ENCODE assay signal across 9 cellular contexts in genomic region chr18:26545737-26546136, GRCh38. TPM values are rescaled to one million over a fixed set of nuclear protein-coding genes. Genes with fewer than 3 reads are reported as not detected.
DNase-seq lines count a peak whose midpoint lies in the region; ATAC-seq and TF ChIP-seq lines count a peak whose summit lies in the region.
"Had no signal": no experiment of that assay in that cellular context is flagged by ENCODE, and none has a peak within 500 bp of the region (broad histone marks: within the 10 kb centered on the region; RNA-seq: fewer than 3 reads in every experiment).

No MANE protein-coding gene starts in this region.

- H3K4me1 ChIP-seq in KMS-11 (ENCODE audit: low read depth, poor library complexity, severe bottlenecking): peaks cover 43% of the 10 kb centered on the region
- H3K4me1 ChIP-seq in mucosa of descending colon (ENCODE audit: low read depth): peaks cover 33% of the 10 kb centered on the region
- H3K4me1 ChIP-seq: prostate gland had no signal

- DNase-seq in Calu3: no peak
- DNase-seq in coronary artery (ENCODE audit: low spot score): no peak
- DNase-seq in mucosa of descending colon: no peak
- no peak for DNase-seq in LoVo (ENCODE audit: low spot score)
- no peak for DNase-seq in activated gamma-delta T cell treated with Interleukin-2 at 50 U/mL for 16 hours
- DNase-seq in AG08395 (ENCODE audit: low spot score): no peak

- H3K9ac ChIP-seq in KMS-11: no peak overlapping the region

- TSS peak; percentile 28 for BruUV-seq in Calu3 (replicated peaks; lab: Mats Ljungman, UMichigan)

- 0 out of 2 replicates have a peak, but pooled peaks cover 4% of the 10 kb centered on the region for H4K20me1 ChIP-seq in KMS-11 (ENCODE audit: insufficient read depth)

- H3K36me3 ChIP-seq in KMS-11 (ENCODE audit: insufficient read depth): no peaks in the 10 kb centered on the region
- no peaks in the 10 kb centered on the region for H3K36me3 ChIP-seq in mucosa of descending colon (ENCODE audit: low read depth)
- H3K36me3 ChIP-seq: prostate gland had no signal

- H3K36me3 Mint-ChIP-seq in Calu3 (ENCODE audit: insufficient read depth, unreplicated experiment): peaks cover 77% of the 10 kb centered on the region
- peaks cover 9% of the 10 kb centered on the region for H3K36me3 Mint-ChIP-seq in nephron (ENCODE audit: low read depth)

- H3K4me2 ChIP-seq in KMS-11: peak overlapping the region; percentile 80

- CTCF ChIA-PET in Calu3 (lab: Charles Lee): interaction anchor here (0.6 to 1.7 kb wide), 5 partner anchors 23 to 140 kb away, joined by 3 to 10 read pairs (median 3); no protein-coding TSS in a partner anchor

- H3K4me1 Mint-ChIP-seq in Calu3 (ENCODE audit: low read depth, unreplicated experiment) (peaks cover 51% of the 10 kb centered on the region), nephron (peaks cover 49% of the 10 kb centered on the region)

- TF ChIP-seq CTCF in Calu3 (IDR thresholded peaks at IDR 0.05; ENCODE audit: unreplicated experiment): no peak
- no peak for TF ChIP-seq CTCF in KMS-11 (conservative IDR thresholded peaks at IDR 0.05; ENCODE audit: low read depth, low read length)
- no peak for TF ChIP-seq CTCF in coronary artery (IDR thresholded peaks at IDR 0.05)
- no peak for TF ChIP-seq CTCF in nephron (IDR thresholded peaks at IDR 0.05; ENCODE audit: unreplicated experiment in 3 of 3)
- no peak for TF ChIP-seq CTCF in mucosa of descending colon (IDR thresholded peaks at IDR 0.05)

- peak overlapping the region; percentile 58 for H3K27ac ChIP-seq in KMS-11
- H3K27ac ChIP-seq in coronary artery: peak overlapping the region in 1 of 2 donors; percentile 10
- H3K27ac ChIP-seq: prostate gland had no signal

- H3K9me3 ChIP-seq in mucosa of descending colon: no peaks in the 10 kb centered on the region
- H3K9me3 ChIP-seq: prostate gland had no signal

- no peaks in the 10 kb centered on the region; the same call in 1 of the 2 replicates for H3K79me2 ChIP-seq in KMS-11 (ENCODE audit: insufficient read depth, low read depth)

- H3K4me3 Mint-ChIP-seq in Calu3 (ENCODE audit: low read depth, unreplicated experiment) (peak overlapping the region; percentile 80), nephron (peak overlapping the region; percentile 98 to 99 (median 98))

- no peak for ATAC-seq in mucosa of descending colon

- H2AFZ ChIP-seq in KMS-11 (ENCODE audit: low read depth): no peak overlapping the region

- H3K4me3 ChIP-seq in KMS-11 (IDR thresholded peaks at IDR 0.05; ENCODE audit: insufficient read depth, low read depth, low read length) (no peak overlapping the region), coronary artery (peak overlapping the region; percentile 51), mucosa of descending colon (no peak overlapping the region)

- H3K27me3 Mint-ChIP-seq in Calu3 (ENCODE audit: unreplicated experiment): no peaks in the 10 kb centered on the region
- H3K27me3 Mint-ChIP-seq in nephron (ENCODE audit: low read depth): peaks cover 34% of the 10 kb centered on the region

- intact Hi-C loops in Calu3 (cut with micrococcal nuclease; ENCODE audit: unreplicated experiment) (loop anchor here (5.0 kb wide), 3 partner anchors 33 to 138 kb away; no protein-coding TSS in a partner anchor), mucosa of descending colon (cut with DNase I, micrococcal nuclease) (no loop called here)

- peak overlapping the region; percentile 67 for H3K27ac Mint-ChIP-seq in Calu3 (ENCODE audit: unreplicated experiment)
- peak overlapping the region; percentile 26 to 94 (median 92) for H3K27ac Mint-ChIP-seq in nephron

- H3K9me3 Mint-ChIP-seq in Calu3 (ENCODE audit: low read depth, unreplicated experiment) (no peaks in the 10 kb centered on the region), nephron (no peaks in the 10 kb centered on the region)

- H3K27me3 ChIP-seq in KMS-11 (ENCODE audit: insufficient read depth, low read depth): no peaks in the 10 kb centered on the region

RNA-seq across cellular contexts. Expression of gene KCTD1, which starts 2.6 kb away (rescaled TPM):
- total RNA-seq in Calu3 (2022) (54.1 and 63.2 TPM in 2 replicates), mucosa of descending colon (10 to 100 TPM in 2 of 3 donors, 1 to 10 TPM in 1; 8.5 to 14.7 (median 12.8) TPM)
